Comparison of ENCODE assay signal across 7 cellular contexts in genomic region chr21:6569587-6570392, GRCh38.
DNase-seq lines count a peak whose midpoint lies in the region; ATAC-seq and TF ChIP-seq lines count a peak whose summit lies in the region.
"Not testable (repeated sequence)": the region's sequence is repeated elsewhere in the genome, so short reads cannot be mapped to it uniquely, and the experiment has no call there.

No MANE protein-coding gene starts in this region.

- H3K9me3 ChIP-seq in body of pancreas, left lung, psoas muscle: not testable (repeated sequence)

- H3K27ac ChIP-seq in body of pancreas, left lung, psoas muscle: not testable (repeated sequence)

- not testable (repeated sequence) for H3K27me3 ChIP-seq in body of pancreas; left lung; psoas muscle (ENCODE audit: insufficient read depth in 3 of 3, low read length in 2 of 3)

- not testable (repeated sequence) for H3K36me3 Mint-ChIP-seq in activated B cell treated with CpG ODN at 0.5 μM for 24 hours (ENCODE audit: low read depth)

- not testable (repeated sequence) for H3K4me1 Mint-ChIP-seq in activated B cell treated with CpG ODN at 0.5 μM for 24 hours

- intact Hi-C loops in activated B cell treated with CpG ODN at 0.5 μM for 24 hours (cut with micrococcal nuclease); body of pancreas (cut with DNase I); left lung (cut with DNase I); psoas muscle (cut with DNase I): not testable (repeated sequence)

- not testable (repeated sequence) for H3K36me3 ChIP-seq in body of pancreas (replicated peaks in 1 of 2; ENCODE audit: insufficient read depth in 1 of 2, low read depth in 2 of 2); left lung; psoas muscle (ENCODE audit: insufficient read depth in 1 of 2, low read depth in 1 of 2)

- TF ChIP-seq POLR2A in body of pancreas (IDR thresholded peaks at IDR 0.05) = not testable (repeated sequence)

- not testable (repeated sequence) for H3K27me3 Mint-ChIP-seq in activated B cell treated with CpG ODN at 0.5 μM for 24 hours

- TF ChIP-seq CTCF in activated B cell treated with CpG ODN at 0.5 μM for 24 hours (IDR thresholded peaks at IDR 0.05); body of pancreas (IDR thresholded peaks at IDR 0.05); left lung (IDR thresholded peaks at IDR 0.05); psoas muscle (IDR thresholded peaks at IDR 0.05): not testable (repeated sequence)

- not testable (repeated sequence) for DNase-seq in activated B cell treated with CpG ODN at 0.5 μM for 24 hours, body of pancreas, left lung, psoas muscle

- ATAC-seq in GM19035 (IDR thresholded peaks at IDR 0.05; ENCODE audit: unreplicated experiment) (peak; percentile 53), GM21786 (IDR thresholded peaks at IDR 0.05; ENCODE audit: unreplicated experiment) (peak; percentile 48), HG03342 (IDR thresholded peaks at IDR 0.05; ENCODE audit: unreplicated experiment) (peak; percentile 44), activated B cell treated with CpG ODN at 0.5 μM for 24 hours (ENCODE audit: low read depth) (peak; percentile 87), body of pancreas (peak; percentile 31), left lung (peak; percentile 83), psoas muscle (peak; percentile 38 to 75 (median 62))

- no CpG with 5 or more reads among the region's 19 CpGs for WGBS in body of pancreas, 2 donors
- WGBS in psoas muscle, 3 donors = no CpG with 5 or more reads among the region's 19 CpGs

- H3K9me3 Mint-ChIP-seq in activated B cell treated with CpG ODN at 0.5 μM for 24 hours = not testable (repeated sequence)

- H3K4me1 ChIP-seq in body of pancreas, left lung, psoas muscle: not testable (repeated sequence)

- not testable (repeated sequence) for H3K27ac Mint-ChIP-seq in activated B cell treated with CpG ODN at 0.5 μM for 24 hours

- H3K4me3 ChIP-seq in body of pancreas, left lung, psoas muscle: not testable (repeated sequence)

- POLR2A ChIA-PET in activated B cell treated with CpG ODN at 0.5 μM for 24 hours (lab: Charles Lee) = not testable (repeated sequence)

- not testable (repeated sequence) for H3K4me3 Mint-ChIP-seq in activated B cell treated with CpG ODN at 0.5 μM for 24 hours

- CTCF ChIA-PET in activated B cell treated with CpG ODN at 0.5 μM for 24 hours (lab: Charles Lee) = not testable (repeated sequence)

Comparison
In these comparisons a context has a peak if more than half of its experiments do, and no peak if none do; other contexts are left out.
1. ATAC-seq: peak in every context shown above with its lines; median percentile 87 in activated B cell treated with CpG ODN at 0.5 μM for 24 hours; 83 in left lung; 62 in psoas muscle; 53 in GM19035; 48 in GM21786; 44 in HG03342; 31 in body of pancreas.